8 cellular contexts compared by ENCODE assay signal in the genomic region with DNA sequence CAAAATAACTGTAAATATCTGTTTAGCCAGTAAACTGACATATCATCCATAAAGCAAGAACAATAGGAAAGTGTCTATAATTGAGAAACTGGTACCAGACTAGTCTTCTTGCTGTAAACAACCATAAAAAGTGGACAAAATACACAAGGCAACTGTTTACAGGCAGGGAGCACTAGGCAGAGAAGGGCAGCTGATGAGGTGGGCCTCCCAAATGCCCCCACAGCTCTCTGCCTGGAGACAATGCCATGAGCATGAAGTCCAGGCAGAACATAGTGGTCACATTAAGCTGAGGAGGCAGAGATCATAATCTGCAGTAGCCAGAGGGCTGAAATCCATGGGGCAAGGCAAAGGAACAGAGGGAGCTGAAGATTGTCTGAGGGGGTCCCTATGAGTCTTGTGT. TPM values are rescaled to one million over a fixed set of nuclear protein-coding genes. Genes with fewer than 3 reads are reported as not detected.
"Had no signal": no experiment of that assay in that cellular context is flagged by ENCODE, and none has a peak within 500 bp of the region (broad histone marks: within the 10 kb centered on the region; RNA-seq: fewer than 3 reads in every experiment).

No MANE protein-coding gene starts in this region.

- FAIRE-seq: G401.6, GM12878, GM12891, GM12892, GM18507, GM19239 had no signal

- DNase-seq: GDM1, GF-D8 had no signal

- H3K4me3 ChIP-seq: GM12878 had no signal

- ATAC-seq: GM12878 had no signal

RNA-seq across cellular contexts. Expression of gene TBX1, which starts 30.7 kb away (rescaled TPM):
- total RNA-seq: GM12878 had no signal
- polyA plus RNA-seq: GM12878 had no signal
